Comparison of ENCODE assay signal across 1 cellular context in the genomic region with DNA sequence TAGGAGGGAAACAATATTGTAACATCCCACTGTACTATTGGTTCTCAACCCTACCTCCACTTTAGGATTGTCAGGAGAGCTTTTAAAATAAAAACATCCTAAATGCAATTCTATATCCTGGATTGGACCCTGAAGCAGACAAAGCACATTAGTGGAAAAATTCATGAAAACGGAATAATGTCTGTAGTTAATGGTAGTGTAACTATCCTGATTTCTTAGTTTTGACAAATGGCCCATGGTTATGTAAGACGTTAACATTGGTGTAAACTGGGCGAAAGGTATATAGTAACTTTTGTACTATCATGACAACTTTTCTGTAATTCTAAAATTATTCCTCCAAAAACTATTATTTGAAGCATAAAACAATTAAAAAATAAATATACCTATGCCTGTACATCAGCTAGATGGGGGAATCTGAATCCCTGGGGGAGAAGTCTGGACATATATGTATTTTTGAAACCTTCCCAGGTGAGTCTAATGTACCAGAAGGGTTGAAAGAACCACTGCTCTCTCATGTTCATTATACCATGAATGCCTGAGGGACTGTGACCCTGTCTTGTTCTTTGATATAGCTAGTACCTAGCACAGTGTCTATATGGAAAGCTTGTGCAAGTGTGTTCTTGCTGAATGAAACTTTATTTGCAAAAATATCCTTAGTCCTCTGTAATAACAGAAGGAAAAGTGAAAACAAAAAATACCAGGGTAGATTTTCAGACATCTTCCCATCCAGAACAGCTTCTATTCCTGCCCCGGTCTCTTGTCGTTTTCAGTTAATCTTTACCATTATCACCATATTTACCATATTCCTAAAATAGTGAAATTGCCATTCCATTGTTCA.
TF ChIP-seq lines count a peak whose summit lies in the region.

No MANE protein-coding gene starts in this region.

TF ChIP-seq in GM23338, 12 proteins besides CTCF, POLR2A, EP300 and RAD21:
- TF ChIP-seq CREB1 (CRISPR knock-in tag; IDR thresholded peaks at IDR 0.05; ENCODE audit: low read depth) = no peak
- TF ChIP-seq STAT1 (IDR thresholded peaks at IDR 0.05; ENCODE audit: unreplicated experiment) = no peak
- no peak for TF ChIP-seq JUNB (IDR thresholded peaks at IDR 0.05; ENCODE audit: unreplicated experiment)
- TF ChIP-seq ZNF114 (CRISPR knock-in tag; IDR thresholded peaks at IDR 0.05) = no peak
- TF ChIP-seq, protein P1, sequence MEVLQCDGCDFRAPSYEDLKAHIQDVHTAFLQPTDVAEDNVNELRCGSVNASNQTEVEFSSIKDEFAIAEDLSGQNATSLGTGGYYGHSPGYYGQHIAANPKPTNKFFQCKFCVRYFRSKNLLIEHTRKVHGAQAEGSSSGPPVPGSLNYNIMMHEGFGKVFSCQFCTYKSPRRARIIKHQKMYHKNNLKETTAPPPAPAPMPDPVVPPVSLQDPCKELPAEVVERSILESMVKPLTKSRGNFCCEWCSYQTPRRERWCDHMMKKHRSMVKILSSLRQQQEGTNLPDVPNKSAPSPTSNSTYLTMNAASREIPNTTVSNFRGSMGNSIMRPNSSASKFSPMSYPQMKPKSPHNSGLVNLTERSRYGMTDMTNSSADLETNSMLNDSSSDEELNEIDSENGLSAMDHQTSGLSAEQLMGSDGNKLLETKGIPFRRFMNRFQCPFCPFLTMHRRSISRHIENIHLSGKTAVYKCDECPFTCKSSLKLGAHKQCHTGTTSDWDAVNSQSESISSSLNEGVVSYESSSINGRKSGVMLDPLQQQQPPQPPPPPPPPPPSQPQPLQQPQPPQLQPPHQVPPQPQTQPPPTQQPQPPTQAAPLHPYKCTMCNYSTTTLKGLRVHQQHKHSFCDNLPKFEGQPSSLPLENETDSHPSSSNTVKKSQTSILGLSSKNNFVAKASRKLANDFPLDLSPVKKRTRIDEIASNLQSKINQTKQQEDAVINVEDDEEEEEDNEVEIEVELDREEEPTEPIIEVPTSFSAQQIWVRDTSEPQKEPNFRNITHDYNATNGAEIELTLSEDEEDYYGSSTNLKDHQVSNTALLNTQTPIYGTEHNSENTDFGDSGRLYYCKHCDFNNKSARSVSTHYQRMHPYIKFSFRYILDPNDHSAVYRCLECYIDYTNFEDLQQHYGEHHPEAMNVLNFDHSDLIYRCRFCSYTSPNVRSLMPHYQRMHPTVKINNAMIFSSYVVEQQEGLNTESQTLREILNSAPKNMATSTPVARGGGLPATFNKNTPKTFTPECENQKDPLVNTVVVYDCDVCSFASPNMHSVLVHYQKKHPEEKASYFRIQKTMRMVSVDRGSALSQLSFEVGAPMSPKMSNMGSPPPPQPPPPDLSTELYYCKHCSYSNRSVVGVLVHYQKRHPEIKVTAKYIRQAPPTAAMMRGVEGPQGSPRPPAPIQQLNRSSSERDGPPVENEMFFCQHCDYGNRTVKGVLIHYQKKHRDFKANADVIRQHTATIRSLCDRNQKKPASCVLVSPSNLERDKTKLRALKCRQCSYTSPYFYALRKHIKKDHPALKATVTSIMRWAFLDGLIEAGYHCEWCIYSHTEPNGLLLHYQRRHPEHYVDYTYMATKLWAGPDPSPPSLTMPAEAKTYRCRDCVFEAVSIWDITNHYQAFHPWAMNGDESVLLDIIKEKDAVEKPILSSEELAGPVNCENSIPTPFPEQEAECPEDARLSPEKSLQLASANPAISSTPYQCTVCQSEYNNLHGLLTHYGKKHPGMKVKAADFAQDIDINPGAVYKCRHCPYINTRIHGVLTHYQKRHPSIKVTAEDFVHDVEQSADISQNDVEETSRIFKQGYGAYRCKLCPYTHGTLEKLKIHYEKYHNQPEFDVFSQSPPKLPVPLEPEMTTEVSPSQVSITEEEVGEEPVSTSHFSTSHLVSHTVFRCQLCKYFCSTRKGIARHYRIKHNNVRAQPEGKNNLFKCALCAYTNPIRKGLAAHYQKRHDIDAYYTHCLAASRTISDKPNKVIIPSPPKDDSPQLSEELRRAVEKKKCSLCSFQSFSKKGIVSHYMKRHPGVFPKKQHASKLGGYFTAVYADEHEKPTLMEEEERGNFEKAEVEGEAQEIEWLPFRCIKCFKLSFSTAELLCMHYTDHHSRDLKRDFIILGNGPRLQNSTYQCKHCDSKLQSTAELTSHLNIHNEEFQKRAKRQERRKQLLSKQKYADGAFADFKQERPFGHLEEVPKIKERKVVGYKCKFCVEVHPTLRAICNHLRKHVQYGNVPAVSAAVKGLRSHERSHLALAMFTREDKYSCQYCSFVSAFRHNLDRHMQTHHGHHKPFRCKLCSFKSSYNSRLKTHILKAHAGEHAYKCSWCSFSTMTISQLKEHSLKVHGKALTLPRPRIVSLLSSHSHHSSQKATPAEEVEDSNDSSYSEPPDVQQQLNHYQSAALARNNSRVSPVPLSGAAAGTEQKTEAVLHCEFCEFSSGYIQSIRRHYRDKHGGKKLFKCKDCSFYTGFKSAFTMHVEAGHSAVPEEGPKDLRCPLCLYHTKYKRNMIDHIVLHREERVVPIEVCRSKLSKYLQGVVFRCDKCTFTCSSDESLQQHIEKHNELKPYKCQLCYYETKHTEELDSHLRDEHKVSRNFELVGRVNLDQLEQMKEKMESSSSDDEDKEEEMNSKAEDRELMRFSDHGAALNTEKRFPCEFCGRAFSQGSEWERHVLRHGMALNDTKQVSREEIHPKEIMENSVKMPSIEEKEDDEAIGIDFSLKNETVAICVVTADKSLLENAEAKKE (CRISPR knock-in tag; IDR thresholded peaks at IDR 0.05) = no peak
